ENCODE assay signal across 9 cellular contexts in the genomic region with DNA sequence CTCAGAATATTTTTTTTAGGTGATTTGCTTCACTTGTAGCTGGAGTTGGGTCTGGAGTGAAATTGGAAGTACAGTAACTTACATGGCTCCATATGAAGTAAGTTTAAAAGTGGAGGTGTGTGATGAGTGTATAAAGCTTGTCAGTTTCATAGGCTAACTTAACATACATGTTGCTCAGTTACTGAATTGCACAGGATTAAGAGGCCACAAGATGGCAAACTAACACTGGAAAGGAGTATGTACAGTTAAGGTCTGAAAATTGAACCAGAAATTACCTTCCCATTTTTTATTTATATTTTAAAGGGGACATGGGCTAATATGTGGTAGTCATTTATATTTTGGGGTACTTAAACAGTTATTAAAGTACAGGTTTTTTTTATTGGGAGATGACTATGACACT. TPM values are rescaled to one million over a fixed set of nuclear protein-coding genes. Genes with fewer than 3 reads are reported as not detected.
DNase-seq lines count a peak whose midpoint lies in the region; ATAC-seq, FAIRE-seq and TF ChIP-seq lines count a peak whose summit lies in the region.
"Had no signal": no experiment of that assay in that cellular context is flagged by ENCODE, and none has a peak within 500 bp of the region (broad histone marks: within the 10 kb centered on the region; RNA-seq: fewer than 3 reads in every experiment).

No MANE protein-coding gene starts in this region.

- no peaks in the 10 kb centered on the region for H3K27me3 ChIP-seq in uterus

- no peaks in the 10 kb centered on the region for H3K4me1 ChIP-seq in uterus

- DNase-seq in DMS53 treated with DMSO at 0.1 percent for 48 hours (lab: John Stamatoyannopoulos, UW; ENCODE audit: unreplicated experiment): peak; percentile 15
- peak; percentile 8 for DNase-seq in RCC 7860 (ENCODE audit: low spot score)
- peak; percentile 6 for DNase-seq in germinal center (ENCODE audit: low spot score)
- no peak for DNase-seq in anterior cingulate cortex (lab: John Stamatoyannopoulos, UW)
- DNase-seq in stimulated activated naive CD4-positive, alpha-beta T cell treated with Interleukin-2 at 50 U/mL for 16 hours (lab: John Stamatoyannopoulos, UW): no peak
- no peak for DNase-seq in uterus
- DNase-seq: midbrain had no signal

- no peaks in the 10 kb centered on the region for H3K36me3 ChIP-seq in uterus

- H3K9me3 ChIP-seq in uterus: no peaks in the 10 kb centered on the region

- TF ChIP-seq CTCF in uterus (IDR thresholded peaks at IDR 0.05): no peak

- intact Hi-C loops in uterus (cut with DNase I; ENCODE audit: low total_unique reads): no loop called here

- TF ChIP-seq POLR2A in uterus (IDR thresholded peaks at IDR 0.05): no peak

- peak; percentile 39 for ATAC-seq in HG03565 (IDR thresholded peaks at IDR 0.05; ENCODE audit: unreplicated experiment)
- no peak for ATAC-seq in GM21717 (IDR thresholded peaks at IDR 0.05; ENCODE audit: unreplicated experiment)

- H3K27ac ChIP-seq in uterus: no peak overlapping the region

- no peak overlapping the region for H3K4me3 ChIP-seq in uterus

- no peak for FAIRE-seq in RCC 7860 (lab: Jason Lieb, UNC)

RNA-seq across cellular contexts. Expression of gene SMIM8, which starts 45.3 kb away (rescaled TPM):
- 10 to 100 TPM in 3 of 4 donors, 1 to 10 TPM in 1; 3.6 to 37.3 (median 15.8) TPM for total RNA-seq in uterus

RNA-seq across cellular contexts. Expression of gene GJB7, which starts 52.0 kb away (rescaled TPM):
- 1 to 10 TPM in 1 of 4 donors, not detected in 3; 1.5 TPM for total RNA-seq in uterus

Comparison
In these comparisons a context has a peak if more than half of its experiments do, and no peak if none do; other contexts are left out.
1. DNase-seq: peak in DMS53 treated with DMSO at 0.1 percent for 48 hours (single experiment), RCC 7860 (single experiment) and germinal center (single experiment); none in anterior cingulate cortex (0 of 58), stimulated activated naive CD4-positive, alpha-beta T cell treated with Interleukin-2 at 50 U/mL for 16 hours (single experiment) and uterus (0 of 2).